23 cellular contexts compared by ENCODE assay signal in the genomic region with DNA sequence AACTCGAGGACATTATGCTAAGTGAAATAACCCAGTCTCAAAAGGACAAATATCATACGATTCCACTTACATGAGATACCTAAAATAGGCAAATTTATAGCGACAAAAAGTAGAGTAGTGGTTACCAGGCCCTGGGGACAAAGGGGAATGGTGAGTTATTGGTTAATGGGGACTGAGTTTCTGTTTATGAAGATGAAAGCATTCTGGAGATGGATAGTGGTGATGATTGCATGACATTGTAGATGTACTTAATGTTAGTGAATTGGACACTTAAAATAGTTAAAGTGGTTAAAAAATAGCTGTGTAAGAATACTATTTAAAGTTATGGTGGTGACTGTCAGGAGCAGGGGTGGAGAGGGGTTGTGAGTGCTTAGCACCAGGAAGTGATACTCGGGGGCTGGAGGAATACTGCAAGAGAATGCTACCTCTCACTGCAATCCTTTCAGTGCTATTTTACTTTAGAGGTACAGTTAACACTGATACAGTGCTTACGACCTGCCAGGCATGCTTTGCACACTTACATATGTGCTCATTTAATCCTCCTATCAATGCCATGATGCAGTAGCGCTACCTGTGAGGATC. TPM values are rescaled to one million over a fixed set of nuclear protein-coding genes. Genes with fewer than 3 reads are reported as not detected.
"Had no signal": no experiment of that assay in that cellular context is flagged by ENCODE, and none has a peak within 500 bp of the region (broad histone marks: within the 10 kb centered on the region; RNA-seq: fewer than 3 reads in every experiment).

No MANE protein-coding gene starts in this region.

- H3K27ac ChIP-seq: gastrocnemius medialis, neutrophil, pancreas, sigmoid colon, testis had no signal

- H3K9me3 ChIP-seq: gastrocnemius medialis, neutrophil, pancreas, sigmoid colon, testis had no signal

- H3K4me1 ChIP-seq: gastrocnemius medialis, sigmoid colon had no signal

- H3K27me3 ChIP-seq: gastrocnemius medialis, neutrophil, pancreas, sigmoid colon, testis had no signal

- DNase-seq: activated CD4-positive, alpha-beta memory T cell treated with anti-CD3 and anti-CD28 coated beads for 36 hours; activated CD4-positive, alpha-beta T cell treated with anti-CD3 and anti-CD28 coated beads for 4 hours; activated gamma-delta T cell treated with Interleukin-2 at 50 U/mL for 16 hours; activated T-cell treated with anti-CD3 and anti-CD28 coated beads for 4 hours; effector CD8-positive, alpha-beta T cell; gastrocnemius medialis; head of caudate nucleus; kidney; pancreas; sigmoid colon; stimulated activated CD4-positive, alpha-beta T cell treated with anti-CD3 and anti-CD28 coated beads, Interleukin-4, amount 100 ng/mL, for 24 hours; testis had no signal

- H3K36me3 ChIP-seq: gastrocnemius medialis, neutrophil, pancreas, sigmoid colon had no signal

- H3K4me3 ChIP-seq: gastrocnemius medialis, lung, pancreas, sigmoid colon, testis had no signal

- ATAC-seq: esophagus mucosa; gastrocnemius medialis; left lobe of liver; natural killer cell treated with Interleukin-12 subunit alpha and Interleukin-12 subunit beta and Interleukin-15 and Interleukin-18, amount 100 ng/mL, for 72 hours; pancreas; stimulated activated effector memory CD8-positive, alpha-beta T cell treated with anti-CD3 and anti-CD28 coated beads, Interleukin-12 subunit alpha, Interleukin-12 subunit beta, amount 100 ng/mL, for 72 hours; WTC11 had no signal

RNA-seq across cellular contexts. Expression of a gene that starts 16.7 kb away (rescaled TPM):
- total RNA-seq: activated CD4-positive, alpha-beta memory T cell treated with anti-CD3 and anti-CD28 coated beads for 36 hours; activated T-helper 1 cell treated with anti-CD3 and anti-CD28 coated beads, Interleukin-12 subunit alpha, Interleukin-12 subunit beta, Interleukin-2, Interleukin-4 antibody, amounts not matched to agents 30 ng/mL and 10 ng/mL and 1 ng/mL, durations not matched to agents 14 hours and 24 hours and 36 hours; bronchial epithelial cell; cerebellum; esophagus mucosa; gastrocnemius medialis; kidney; left lobe of liver; lung; mesothelial cell of epicardium; natural killer cell treated with Interleukin-12 subunit alpha and Interleukin-12 subunit beta and Interleukin-15 and Interleukin-18, amount 100 ng/mL, for 72 hours; pancreas; sigmoid colon; WTC11 had no signal
